17 cellular contexts compared by ENCODE assay signal in the genomic region with DNA sequence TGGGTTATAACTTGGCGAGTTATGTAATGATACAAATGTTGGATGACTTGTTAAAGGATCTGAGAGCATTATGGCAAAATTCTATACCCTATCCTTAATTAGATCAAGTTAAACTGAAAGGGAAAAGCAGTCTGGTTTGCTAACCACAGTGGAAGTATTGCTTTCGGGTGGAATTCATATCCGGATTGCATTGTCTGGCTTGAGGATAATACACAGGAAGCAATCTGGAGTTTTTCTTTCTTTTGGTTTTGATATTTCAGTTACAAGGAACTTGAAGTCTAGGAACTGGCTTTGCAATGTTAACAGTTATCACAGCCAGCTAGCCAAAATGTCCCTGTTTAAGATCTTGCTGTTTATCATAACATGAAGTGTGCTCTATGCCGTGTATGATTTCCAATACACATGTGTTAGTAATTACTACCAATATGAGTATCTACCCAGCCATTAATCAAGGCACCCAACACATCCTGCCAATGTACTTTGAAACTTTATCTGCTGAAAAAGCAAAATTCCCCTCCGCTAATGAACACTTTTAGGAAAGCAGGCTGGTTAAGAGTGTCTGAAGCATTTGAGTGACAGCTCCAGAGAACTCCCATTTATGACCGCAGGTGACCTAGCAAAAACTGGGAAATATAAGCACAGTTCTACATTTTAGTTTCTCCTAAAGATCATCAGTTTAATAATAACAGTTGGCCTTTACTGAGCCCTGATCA.
DNase-seq lines count a peak whose midpoint lies in the region; ATAC-seq, FAIRE-seq and TF ChIP-seq lines count a peak whose summit lies in the region.
"Had no signal": no experiment of that assay in that cellular context is flagged by ENCODE, and none has a peak within 500 bp of the region (broad histone marks: within the 10 kb centered on the region; RNA-seq: fewer than 3 reads in every experiment).

No MANE protein-coding gene starts in this region.

- TF ChIP-seq EP300 in transverse colon (IDR thresholded peaks at IDR 0.05; ENCODE audit: low read depth) = no peak

- TF ChIP-seq POLR2A in transverse colon (IDR thresholded peaks at IDR 0.05) = no peak

- no peak for FAIRE-seq in GM19239 (lab: Jason Lieb, UNC)
- FAIRE-seq: G401.6, HepG2 had no signal

- H3K27me3 ChIP-seq in cardiac muscle cell = no peaks in the 10 kb centered on the region
- no peaks in the 10 kb centered on the region for H3K27me3 ChIP-seq in ectodermal cell (ENCODE audit: control insufficient read depth, insufficient read depth, low read length, poor library complexity, severe bottlenecking)
- no peaks in the 10 kb centered on the region for H3K27me3 ChIP-seq in transverse colon
- no peaks in the 10 kb centered on the region for H3K27me3 ChIP-seq in endodermal cell (ENCODE audit: control insufficient read depth, insufficient read depth, low read length, poor library complexity, severe bottlenecking)
- H3K27me3 ChIP-seq: foreskin keratinocyte, right atrium auricular region had no signal

- no peak overlapping the region for H3K9ac ChIP-seq in endodermal cell (ENCODE audit: extremely low read depth, low read length, poor library complexity, severe bottlenecking)

- in situ Hi-C loops in transverse colon (cut with MboI; ENCODE audit: low pct_ligation_motif_present in 1 of 4, low pct_unique_long_range_greater_than_20kb in 1 of 4, low sequenced_read_pairs in 3 of 4) = no loop called here

- H3K4me1 Mint-ChIP-seq in nephron = peaks cover 69% of the 10 kb centered on the region
- peaks cover 11% of the 10 kb centered on the region for H3K4me1 Mint-ChIP-seq in endodermal cell

- TF ChIP-seq CTCF in cardiac muscle cell (IDR thresholded peaks at IDR 0.05; ENCODE audit: low read depth, low read length) (no peak), nephron (IDR thresholded peaks at IDR 0.05; ENCODE audit: unreplicated experiment in 3 of 3) (no peak), transverse colon (IDR thresholded peaks at IDR 0.05) (no peak), endodermal cell (conservative IDR thresholded peaks at IDR 0.05) (no peak)

- no peak for ATAC-seq in left ventricle myocardium superior
- no peak for ATAC-seq in GM18858 (IDR thresholded peaks at IDR 0.05; ENCODE audit: unreplicated experiment)
- ATAC-seq: foreskin keratinocyte; HepG2; stimulated activated naive CD8-positive, alpha-beta T cell treated with anti-CD3 and anti-CD28 coated beads, Interleukin-15, Interleukin-2, amounts not matched to agents 100 U/mL and 50 U/mL, for 24 hours had no signal

- intact Hi-C loops in left ventricle myocardium superior (cut with micrococcal nuclease) = no loop called here
- intact Hi-C loops in transverse colon (cut with DNase I; ENCODE audit: low total_unique reads) = no loop called here

- H3K4me3 ChIP-seq in cardiac muscle cell (no peak overlapping the region), ectodermal cell (ENCODE audit: insufficient read depth, low read depth, low read length) (no peak overlapping the region), transverse colon (no peak overlapping the region), endodermal cell (ENCODE audit: low read length) (no peak overlapping the region)
- H3K4me3 ChIP-seq: right atrium auricular region had no signal

- H3K27me3 Mint-ChIP-seq in nephron (ENCODE audit: low read depth) (no peaks in the 10 kb centered on the region), endodermal cell (ENCODE audit: insufficient read depth) (no peaks in the 10 kb centered on the region)

- H3K9me3 ChIP-seq in cardiac muscle cell (ENCODE audit: low read depth) = no peaks in the 10 kb centered on the region
- no peaks in the 10 kb centered on the region for H3K9me3 ChIP-seq in ectodermal cell (ENCODE audit: control insufficient read depth, low read length)
- H3K9me3 ChIP-seq in transverse colon = no peaks in the 10 kb centered on the region
- H3K9me3 ChIP-seq in endodermal cell (ENCODE audit: control insufficient read depth, low read length) = no peaks in the 10 kb centered on the region
- H3K9me3 ChIP-seq: right atrium auricular region had no signal

- no peaks in the 10 kb centered on the region for H3K9me3 Mint-ChIP-seq in nephron
- no peaks in the 10 kb centered on the region for H3K9me3 Mint-ChIP-seq in endodermal cell

- peak overlapping the region in 1 of 3 experiments; percentile 24 for H3K4me3 Mint-ChIP-seq in nephron
- no peak overlapping the region for H3K4me3 Mint-ChIP-seq in endodermal cell

- H3K4me1 ChIP-seq in cardiac muscle cell (ENCODE audit: low read depth) (peaks cover 30% of the 10 kb centered on the region), ectodermal cell (ENCODE audit: control insufficient read depth, insufficient read depth, low read length) (peaks cover 10% of the 10 kb centered on the region), transverse colon (peaks cover 0 to 5% (median 1%) of the 10 kb centered on the region in 4 donors), endodermal cell (ENCODE audit: control insufficient read depth, insufficient read depth, low read length) (no peaks in the 10 kb centered on the region)

- H3K36me3 ChIP-seq in cardiac muscle cell = no peaks in the 10 kb centered on the region
- H3K36me3 ChIP-seq in ectodermal cell (ENCODE audit: control insufficient read depth, insufficient read depth, low read length) = no peaks in the 10 kb centered on the region
- H3K36me3 ChIP-seq in transverse colon = no peaks in the 10 kb centered on the region
- H3K36me3 ChIP-seq in endodermal cell (ENCODE audit: control insufficient read depth, insufficient read depth, low read length) = no peaks in the 10 kb centered on the region
- H3K36me3 ChIP-seq: right atrium auricular region had no signal

- DNase-seq in cardiac muscle cell (ENCODE audit: low read depth in 1 of 2, low spot score in 1 of 2) (peak in 1 of 2 donors; percentile 64), left ventricle myocardium superior (no peak), transverse colon (no peak), endodermal cell (no peak), GM19239 (ENCODE audit: insufficient read length, low spot score) (no peak)
- DNase-seq: 8988T; caudate nucleus; foreskin keratinocyte; NCI-H1105; NCI-H345; stimulated activated naive CD8-positive, alpha-beta T cell treated with anti-CD3 and anti-CD28 coated beads, Interleukin-15, Interleukin-2, amounts not matched to agents 100 U/mL and 50 U/mL, for 24 hours had no signal

- 97 to 99% methylated on average over 6 of the region's 6 CpGs for WGBS in ectodermal cell, 2 experiments
- 63 to 74% methylated on average over 5 to 6 of the region's 6 CpGs for WGBS in transverse colon (ENCODE audit: low coverage in 1 of 2), 2 donors
- 94 to 98% methylated on average over 5 to 6 of the region's 6 CpGs for WGBS in endodermal cell (ENCODE audit: insufficient coverage in 1 of 2, insufficient read length in 1 of 2), 2 experiments

- peak overlapping the region; percentile 70 for H3K27ac ChIP-seq in cardiac muscle cell
- H3K27ac ChIP-seq in ectodermal cell (ENCODE audit: insufficient read depth, low read depth, low read length, poor library complexity, severe bottlenecking) = peak overlapping the region; percentile 9
- H3K27ac ChIP-seq in transverse colon = peak overlapping the region; percentile 26 to 68 (median 46)
- H3K27ac ChIP-seq in endodermal cell (ENCODE audit: low read depth, low read length) = no peak overlapping the region
- H3K27ac ChIP-seq: foreskin keratinocyte had no signal

- H3K27ac Mint-ChIP-seq in nephron = peak overlapping the region; percentile 79 to 91 (median 89)
- no peak overlapping the region for H3K27ac Mint-ChIP-seq in endodermal cell

- H3K36me3 Mint-ChIP-seq in nephron (ENCODE audit: low read depth) = peaks cover 20% of the 10 kb centered on the region
- no peaks in the 10 kb centered on the region for H3K36me3 Mint-ChIP-seq in endodermal cell (ENCODE audit: low read depth)
